In genomic region chr16:4297480-4297879, GRCh38 we compare ENCODE assay signal across 19 cellular contexts. TPM values are rescaled to one million over a fixed set of nuclear protein-coding genes. Genes with fewer than 3 reads are reported as not detected.
"Had no signal": no experiment of that assay in that cellular context is flagged by ENCODE, and none has a peak within 500 bp of the region (broad histone marks: within the 10 kb centered on the region; RNA-seq: fewer than 3 reads in every experiment).

No MANE protein-coding gene starts in this region.

- H3K27me3 Mint-ChIP-seq: activated CD4-positive, alpha-beta T cell treated with anti-CD3 and anti-CD28 coated beads, Interleukin-2, amount 10 ng/mL, durations not matched to agents 7 days and 5 days; activated T-helper 17 cell treated with anti-CD3 and anti-CD28 coated beads, Interleukin-2, amount 50 U/mL, for 72 hours had no signal

- H3K27me3 ChIP-seq: breast epithelium, gastrocnemius medialis, heart right ventricle had no signal

- ATAC-seq: activated T-helper 17 cell treated with anti-CD3 and anti-CD28 coated beads, Interleukin-2, amount 50 U/mL, for 72 hours; gastrocnemius medialis; heart right ventricle; left colon; stimulated activated effector memory CD8-positive, alpha-beta T cell treated with anti-CD3 and anti-CD28 coated beads, Interleukin-12 subunit alpha, Interleukin-12 subunit beta, amount 100 ng/mL, for 72 hours had no signal

- H3K9me3 Mint-ChIP-seq: activated CD4-positive, alpha-beta T cell treated with anti-CD3 and anti-CD28 coated beads, Interleukin-2, amount 10 ng/mL, durations not matched to agents 7 days and 5 days; activated T-helper 17 cell treated with anti-CD3 and anti-CD28 coated beads, Interleukin-2, amount 50 U/mL, for 72 hours; dendritic cell treated with granulocyte-macrophage colony-stimulating factor and Interleukin-4, amounts not matched to agents 40 ng/mL and 50 ng/mL, for 4 days; naive B cell; stimulated activated effector memory CD8-positive, alpha-beta T cell treated with anti-CD3 and anti-CD28 coated beads, Interleukin-12 subunit alpha, Interleukin-12 subunit beta, amount 100 ng/mL, for 72 hours; T-helper 2 cell treated with Interferon-gamma antibody and Interleukin-4, amounts not matched to agents 5 μg/mL and 100 μg/mL, for 36 hours had no signal

- H3K27ac ChIP-seq: breast epithelium, gastrocnemius medialis, thoracic aorta had no signal

- H3K4me3 ChIP-seq: breast epithelium, gastrocnemius medialis, heart right ventricle, thoracic aorta had no signal

- H3K36me3 Mint-ChIP-seq: naive B cell had no signal

- H3K36me3 ChIP-seq: breast epithelium, gastrocnemius medialis, thoracic aorta had no signal

- DNase-seq: activated CD4-positive, alpha-beta T cell treated with anti-CD3 and anti-CD28 coated beads, Interleukin-2, amount 10 ng/mL, durations not matched to agents 7 days and 5 days; activated CD8-positive, alpha-beta memory T cell treated with anti-CD3 and anti-CD28 coated beads for 24 hours; activated naive CD4-positive, alpha-beta T cell treated with Interleukin-2 at 50 U/mL for 16 hours; anterior cingulate cortex; cerebellar nuclear complex; effector memory CD4-positive, alpha-beta T cell; gastrocnemius medialis; heart right ventricle; left colon; naive B cell; nucleus accumbens; posterior cingulate gyrus; retina had no signal

- H3K4me3 Mint-ChIP-seq: activated CD4-positive, alpha-beta T cell treated with anti-CD3 and anti-CD28 coated beads, Interleukin-2, amount 10 ng/mL, durations not matched to agents 7 days and 5 days; activated T-helper 17 cell treated with anti-CD3 and anti-CD28 coated beads, Interleukin-2, amount 50 U/mL, for 72 hours; dendritic cell treated with granulocyte-macrophage colony-stimulating factor and Interleukin-4, amounts not matched to agents 40 ng/mL and 50 ng/mL, for 4 days; naive B cell; stimulated activated effector memory CD8-positive, alpha-beta T cell treated with anti-CD3 and anti-CD28 coated beads, Interleukin-12 subunit alpha, Interleukin-12 subunit beta, amount 100 ng/mL, for 72 hours; T-helper 2 cell treated with Interferon-gamma antibody and Interleukin-4, amounts not matched to agents 5 μg/mL and 100 μg/mL, for 36 hours had no signal

- H3K9me3 ChIP-seq: breast epithelium, gastrocnemius medialis, heart right ventricle, thoracic aorta had no signal

- H3K27ac Mint-ChIP-seq: activated CD4-positive, alpha-beta T cell treated with anti-CD3 and anti-CD28 coated beads, Interleukin-2, amount 10 ng/mL, durations not matched to agents 7 days and 5 days; activated T-helper 17 cell treated with anti-CD3 and anti-CD28 coated beads, Interleukin-2, amount 50 U/mL, for 72 hours; dendritic cell treated with granulocyte-macrophage colony-stimulating factor and Interleukin-4, amounts not matched to agents 40 ng/mL and 50 ng/mL, for 4 days; stimulated activated effector memory CD8-positive, alpha-beta T cell treated with anti-CD3 and anti-CD28 coated beads, Interleukin-12 subunit alpha, Interleukin-12 subunit beta, amount 100 ng/mL, for 72 hours; T-helper 2 cell treated with Interferon-gamma antibody and Interleukin-4, amounts not matched to agents 5 μg/mL and 100 μg/mL, for 36 hours had no signal

RNA-seq across cellular contexts. Expression of gene SRL, which starts 55.6 kb away (rescaled TPM):
- total RNA-seq: activated CD4-positive, alpha-beta T cell treated with anti-CD3 and anti-CD28 coated beads, Interleukin-2, amount 10 ng/mL, durations not matched to agents 7 days and 5 days; activated T-helper 17 cell treated with anti-CD3 and anti-CD28 coated beads, Interleukin-2, amount 50 U/mL, for 72 hours had no signal
